Comparison of ENCODE assay signal across 15 cellular contexts in the genomic region with DNA sequence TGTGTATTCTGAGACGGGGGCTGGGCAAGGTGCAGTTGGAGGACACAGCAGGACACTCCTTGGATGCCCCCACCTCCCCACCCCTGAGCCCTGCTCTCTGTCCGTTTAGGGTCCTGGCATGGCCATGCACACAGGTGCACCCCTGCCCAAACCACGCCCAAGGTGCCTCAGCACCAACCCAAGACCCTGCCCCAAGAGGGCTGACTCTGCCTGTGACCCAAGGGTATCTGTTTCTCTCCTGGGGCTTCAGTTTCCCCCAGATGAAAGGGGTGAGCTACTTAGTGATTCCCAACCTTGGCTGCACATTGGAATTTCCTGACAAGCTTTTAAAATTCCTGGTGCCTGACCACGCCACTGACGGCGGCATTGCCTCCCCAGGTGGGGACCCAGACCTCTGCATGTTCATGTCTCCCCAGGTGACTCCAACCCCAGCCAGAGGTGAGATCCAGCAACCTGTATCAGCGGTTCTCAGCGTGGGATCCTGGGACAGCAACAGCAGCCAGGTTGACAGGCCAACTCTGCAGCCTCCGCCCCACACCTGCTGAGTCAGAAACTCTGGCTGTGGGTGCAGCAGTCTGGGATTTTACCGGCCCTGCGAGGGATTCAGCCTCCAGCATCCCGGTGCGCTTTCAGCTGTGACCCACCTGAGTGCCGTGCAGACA.
DNase-seq lines count a peak whose midpoint lies in the region; TF ChIP-seq lines count a peak whose summit lies in the region.
"Had no signal": no experiment of that assay in that cellular context is flagged by ENCODE, and none has a peak within 500 bp of the region (broad histone marks: within the 10 kb centered on the region; RNA-seq: fewer than 3 reads in every experiment).

No MANE protein-coding gene starts in this region.

- no peak overlapping the region for H2BK120ac ChIP-seq in neuronal stem cell (ENCODE audit: low read depth, low read length)

- H2AK5ac ChIP-seq in neuronal stem cell (ENCODE audit: low read depth, low read length): peak overlapping the region; percentile 42

- H3K36me3 ChIP-seq in neuronal stem cell (replicated peaks in 1 of 2; ENCODE audit: control insufficient read depth in 2 of 2, insufficient read depth in 2 of 2, low read length in 2 of 2): no peaks in the 10 kb centered on the region
- H3K36me3 ChIP-seq in uterus: no peaks in the 10 kb centered on the region
- H3K36me3 ChIP-seq: HAP-1 had no signal

- no peak overlapping the region for H2AFZ ChIP-seq in neuronal stem cell (ENCODE audit: low read length)

- peak overlapping the region; percentile 37 for H3K18ac ChIP-seq in neuronal stem cell (ENCODE audit: low read length)

- no peak overlapping the region for H2BK5ac ChIP-seq in neuronal stem cell (ENCODE audit: low read length)

- H3K27ac ChIP-seq in neuronal stem cell (replicated peaks; ENCODE audit: low read length): no peak overlapping the region
- H3K27ac ChIP-seq in uterus: no peak overlapping the region
- H3K27ac ChIP-seq: 22Rv1 had no signal

- peaks cover 5% of the 10 kb centered on the region for H3K4me1 Mint-ChIP-seq in activated T-cell treated with anti-CD3 and anti-CD28 coated beads, Interleukin-2, amount 50 U/mL, for 24 hours (ENCODE audit: low read depth)
- H3K4me1 Mint-ChIP-seq: CD14-positive monocyte had no signal

- H3K9me3 ChIP-seq in neuronal stem cell (replicated peaks in 1 of 2; ENCODE audit: control insufficient read depth in 2 of 2, insufficient read depth in 1 of 2, low read depth in 1 of 2, low read length in 2 of 2): no peaks in the 10 kb centered on the region
- H3K9me3 ChIP-seq in uterus: no peaks in the 10 kb centered on the region
- H3K9me3 ChIP-seq: HAP-1 had no signal

- TF ChIP-seq POLR2A in uterus (IDR thresholded peaks at IDR 0.05): no peak

- H3K4me3 ChIP-seq in neuronal stem cell (ENCODE audit: low read length in 2 of 2) (no peak overlapping the region), uterus (no peak overlapping the region)
- H3K4me3 ChIP-seq: HAP-1 had no signal

- no peak overlapping the region for H3K4me3 Mint-ChIP-seq in activated T-cell treated with anti-CD3 and anti-CD28 coated beads, Interleukin-2, amount 50 U/mL, for 24 hours
- H3K4me3 Mint-ChIP-seq: CD14-positive monocyte; CD8-positive, alpha-beta T cell had no signal

- peak; percentile 18 for DNase-seq in activated T-cell treated with anti-CD3 and anti-CD28 coated beads, Interleukin-2, amount 50 U/mL, for 24 hours
- no peak for DNase-seq in activated T-cell treated with anti-CD3 and anti-CD28 coated beads for 4 hours
- peak; percentile 76 for DNase-seq in islet precursor cell
- no peak for DNase-seq in neuronal stem cell (ENCODE audit: low spot score)
- no peak for DNase-seq in uterus
- no peak for DNase-seq in NCI-H446 treated with DMSO at 0.1 percent for 48 hours (lab: John Stamatoyannopoulos, UW)
- no peak for DNase-seq in HuH-7 (ENCODE audit: low spot score)
- DNase-seq: CD8-positive, alpha-beta T cell; COR-L47; DMS153; DMS79 treated with DMSO at 0.1 percent for 48 hours; EL had no signal

- H4K91ac ChIP-seq in neuronal stem cell (ENCODE audit: low read depth, low read length, poor library complexity): no peak overlapping the region

- peaks cover 9% of the 10 kb centered on the region for H3K27me3 Mint-ChIP-seq in activated T-cell treated with anti-CD3 and anti-CD28 coated beads, Interleukin-2, amount 50 U/mL, for 24 hours

- H3K79me1 ChIP-seq in neuronal stem cell (ENCODE audit: low read depth, low read length): no peaks in the 10 kb centered on the region

- H3K27me3 ChIP-seq in neuronal stem cell (ENCODE audit: control insufficient read depth in 3 of 3, insufficient read depth in 3 of 3, low read depth in 1 of 3, low read length in 3 of 3) (peaks cover 0 to 6% (median 0%) of the 10 kb centered on the region in 3 experiments), uterus (no peaks in the 10 kb centered on the region)

- H4K8ac ChIP-seq in neuronal stem cell (ENCODE audit: low read depth, low read length): no peak overlapping the region

- no peak overlapping the region for H2BK12ac ChIP-seq in neuronal stem cell (ENCODE audit: low read length)

- H3K27ac Mint-ChIP-seq in activated T-cell treated with anti-CD3 and anti-CD28 coated beads, Interleukin-2, amount 50 U/mL, for 24 hours: no peak overlapping the region
- H3K27ac Mint-ChIP-seq: CD14-positive monocyte; CD8-positive, alpha-beta T cell had no signal

- intact Hi-C loops in uterus (cut with DNase I; ENCODE audit: low total_unique reads): no loop called here

- no peak for TF ChIP-seq CTCF in uterus (IDR thresholded peaks at IDR 0.05)

- H3K9me3 Mint-ChIP-seq in activated T-cell treated with anti-CD3 and anti-CD28 coated beads, Interleukin-2, amount 50 U/mL, for 24 hours: no peaks in the 10 kb centered on the region
- H3K9me3 Mint-ChIP-seq: CD8-positive, alpha-beta T cell had no signal

- H3K4me1 ChIP-seq in neuronal stem cell (ENCODE audit: control insufficient read depth in 2 of 2, insufficient read depth in 1 of 2, low read depth in 1 of 2, low read length in 2 of 2) (peaks cover 0 to 2% of the 10 kb centered on the region in 2 donors), uterus (no peaks in the 10 kb centered on the region)
- H3K4me1 ChIP-seq: HAP-1 had no signal

- H3K4ac ChIP-seq in neuronal stem cell (ENCODE audit: low read length): no peak overlapping the region

- H3K36me3 Mint-ChIP-seq in activated T-cell treated with anti-CD3 and anti-CD28 coated beads, Interleukin-2, amount 50 U/mL, for 24 hours (ENCODE audit: low read depth): no peaks in the 10 kb centered on the region
- H3K36me3 Mint-ChIP-seq: CD14-positive monocyte; CD8-positive, alpha-beta T cell had no signal

- no CpG with 5 or more reads among the region's 14 CpGs for WGBS in neuronal stem cell (ENCODE audit: extremely low coverage in 2 of 2, insufficient read length in 2 of 2, insufficient replicate concordance in 1 of 2), 2 donors

- no peak overlapping the region for H3K4me2 ChIP-seq in neuronal stem cell (ENCODE audit: insufficient read depth, low read length, poor library complexity, severe bottlenecking)

- H3K9ac ChIP-seq in neuronal stem cell (ENCODE audit: low read depth, low read length, poor library complexity): no peak overlapping the region

- H3K14ac ChIP-seq in neuronal stem cell (ENCODE audit: low read length): no peak overlapping the region

- H3K23ac ChIP-seq in neuronal stem cell (ENCODE audit: low read depth, low read length, poor library complexity): no peak overlapping the region

- H2BK15ac ChIP-seq in neuronal stem cell (ENCODE audit: low read length): no peak overlapping the region

Comparison
In these comparisons a context has a peak if more than half of its experiments do, and no peak if none do; other contexts are left out.
1. DNase-seq: peak in activated T-cell treated with anti-CD3 and anti-CD28 coated beads, Interleukin-2, amount 50 U/mL, for 24 hours (single experiment) and islet precursor cell (single experiment); none in activated T-cell treated with anti-CD3 and anti-CD28 coated beads for 4 hours (single experiment), neuronal stem cell (single experiment), uterus (0 of 2), NCI-H446 treated with DMSO at 0.1 percent for 48 hours (single experiment) and HuH-7 (single experiment).